ENCODE assay signal across 17 cellular contexts in the genomic region with DNA sequence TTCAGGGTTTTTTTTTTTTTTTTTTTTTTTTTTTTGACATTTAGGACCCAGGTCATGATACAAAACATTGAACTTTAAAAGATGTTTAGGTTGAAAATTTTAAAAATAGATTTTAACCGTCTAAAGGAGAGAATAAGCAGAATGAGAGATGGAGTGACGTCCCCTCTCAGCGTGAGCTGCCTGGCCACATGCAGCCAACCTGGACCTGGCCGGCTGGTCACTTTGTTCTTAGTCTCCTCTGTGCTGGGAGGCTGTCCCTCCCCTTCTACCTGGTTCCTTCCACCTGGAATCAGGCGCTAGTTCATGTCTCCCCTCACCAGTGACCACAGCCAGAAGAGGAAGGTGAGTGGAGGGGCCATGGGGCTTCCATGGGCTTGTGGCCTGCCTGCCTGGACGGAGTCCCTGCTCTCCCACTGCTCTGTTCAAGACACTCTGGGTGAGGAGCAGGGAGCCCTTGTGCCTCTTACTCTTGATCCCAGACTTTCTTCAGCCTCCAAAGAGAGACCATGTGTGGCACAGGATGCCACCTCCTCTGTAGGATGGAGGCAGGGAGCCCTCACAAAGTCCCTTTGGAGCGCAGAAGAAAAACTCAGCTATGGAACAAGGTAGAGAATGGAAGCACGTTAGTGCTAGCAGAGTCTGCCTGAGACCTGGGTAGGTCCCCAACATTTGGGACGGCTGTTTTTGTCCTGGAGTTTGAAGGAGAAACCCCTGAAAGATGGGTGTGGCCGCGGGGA. TPM values are rescaled to one million over a fixed set of nuclear protein-coding genes. Genes with fewer than 3 reads are reported as not detected.
DNase-seq lines count a peak whose midpoint lies in the region; ATAC-seq, FAIRE-seq and TF ChIP-seq lines count a peak whose summit lies in the region.
"Had no signal": no experiment of that assay in that cellular context is flagged by ENCODE, and none has a peak within 500 bp of the region (broad histone marks: within the 10 kb centered on the region; RNA-seq: fewer than 3 reads in every experiment).

No MANE protein-coding gene starts in this region.

- peak overlapping the region; percentile 56 for H3K9ac ChIP-seq in OCI-LY3 (ENCODE audit: low read length)

- peaks cover 34% of the 10 kb centered on the region for H3K4me1 Mint-ChIP-seq in activated naive CD4-positive, alpha-beta T cell treated with anti-CD3 and anti-CD28 coated beads, Interleukin-2, amount 10 ng/mL, durations not matched to agents 7 days and 5 days

- no peaks in the 10 kb centered on the region for H4K20me1 ChIP-seq in OCI-LY3 (ENCODE audit: insufficient read depth, low read length)

- H2AFZ ChIP-seq in OCI-LY3 (ENCODE audit: low read depth, low read length) = no peak overlapping the region

- H3K4me3 ChIP-seq in OCI-LY3 (ENCODE audit: low read length) (no peak overlapping the region), bronchial epithelial cell (ENCODE audit: low read depth, low read length) (no peak overlapping the region), suprapubic skin (no peak overlapping the region)
- H3K4me3 ChIP-seq: heart left ventricle, K562, Peyer's patch, transverse colon had no signal

- TF ChIP-seq CTCF in OCI-LY3 (IDR thresholded peaks at IDR 0.05; ENCODE audit: low read depth, low read length) (no peak), bronchial epithelial cell (IDR thresholded peaks at IDR 0.05; ENCODE audit: insufficient read depth, low read length, severe bottlenecking) (no peak), suprapubic skin (IDR thresholded peaks at IDR 0.05) (no peak)

- H3K4me1 ChIP-seq in OCI-LY3 (ENCODE audit: low read length) (peaks cover 30% of the 10 kb centered on the region), suprapubic skin (no peaks in the 10 kb centered on the region)
- H3K4me1 ChIP-seq: BE2C, heart left ventricle, Peyer's patch, transverse colon had no signal

- peaks cover 8% of the 10 kb centered on the region for H3K36me3 ChIP-seq in OCI-LY3 (replicated peaks; ENCODE audit: low read depth, low read length)
- no peaks in the 10 kb centered on the region for H3K36me3 ChIP-seq in bronchial epithelial cell (ENCODE audit: control insufficient read depth, insufficient read depth, low read length)
- no peaks in the 10 kb centered on the region for H3K36me3 ChIP-seq in suprapubic skin
- H3K36me3 ChIP-seq: BE2C, heart left ventricle, Peyer's patch, transverse colon had no signal

- H3K27ac ChIP-seq in OCI-LY3 (ENCODE audit: low read length) (peak overlapping the region; percentile 88), suprapubic skin (peak overlapping the region; percentile 27)
- H3K27ac ChIP-seq: heart left ventricle, Peyer's patch, transverse colon had no signal

- 96% methylated on average over 10 of the region's 11 CpGs for WGBS in suprapubic skin

- no peak for DNase-seq in activated naive CD4-positive, alpha-beta T cell treated with anti-CD3 and anti-CD28 coated beads, Interleukin-2, amount 10 ng/mL, durations not matched to agents 7 days and 5 days
- no peak for DNase-seq in activated naive CD4-positive, alpha-beta T cell (lab: John Stamatoyannopoulos, UW)
- no peak for DNase-seq in bronchial epithelial cell (ENCODE audit: low read depth)
- no peak for DNase-seq in suprapubic skin (ENCODE audit: low spot score in 2 of 2)
- no peak for DNase-seq in H54 (ENCODE audit: insufficient read length, low spot score)
- DNase-seq: BE2C, DMS79, NCI-H1436 treated with DMSO at 0.1 percent for 48 hours, posterior cingulate gyrus, transverse colon had no signal

- no peak overlapping the region for H3K4me3 Mint-ChIP-seq in activated naive CD4-positive, alpha-beta T cell treated with anti-CD3 and anti-CD28 coated beads, Interleukin-2, amount 10 ng/mL, durations not matched to agents 7 days and 5 days

- TF ChIP-seq POLR2A in suprapubic skin (IDR thresholded peaks at IDR 0.05) (no peak), H54 (IDR thresholded peaks at IDR 0.05; ENCODE audit: low read depth, low read length) (no peak)

- H3K4me2 ChIP-seq in OCI-LY3 (ENCODE audit: low read length) = peak overlapping the region; percentile 70

- ATAC-seq in GM19397 (IDR thresholded peaks at IDR 0.05; ENCODE audit: unreplicated experiment) (no peak), GM18873 (IDR thresholded peaks at IDR 0.05; ENCODE audit: low FRiP score, unreplicated experiment) (no peak)
- ATAC-seq: heart left ventricle, K562 had no signal

- peaks cover 5% of the 10 kb centered on the region for H3K36me3 Mint-ChIP-seq in activated naive CD4-positive, alpha-beta T cell treated with anti-CD3 and anti-CD28 coated beads, Interleukin-2, amount 10 ng/mL, durations not matched to agents 7 days and 5 days

- FAIRE-seq in bronchial epithelial cell (lab: Jason Lieb, UNC) = peak; percentile 60
- no peak for FAIRE-seq in H54 (lab: Jason Lieb, UNC)
- FAIRE-seq: colon had no signal

- no peaks in the 10 kb centered on the region for H3K79me2 ChIP-seq in OCI-LY3 (ENCODE audit: low read length)

- H3K9me3 Mint-ChIP-seq in activated naive CD4-positive, alpha-beta T cell treated with anti-CD3 and anti-CD28 coated beads, Interleukin-2, amount 10 ng/mL, durations not matched to agents 7 days and 5 days = peaks cover 9% of the 10 kb centered on the region

- TF ChIP-seq EP300 in suprapubic skin (IDR thresholded peaks at IDR 0.05) = no peak

- CTCF ChIA-PET in activated naive CD4-positive, alpha-beta T cell treated with anti-CD3 and anti-CD28 coated beads, Interleukin-2, amount 10 ng/mL, durations not matched to agents 7 days and 5 days (lab: Charles Lee) = no interaction called here

- peak overlapping the region; percentile 58 for H3K27ac Mint-ChIP-seq in activated naive CD4-positive, alpha-beta T cell treated with anti-CD3 and anti-CD28 coated beads, Interleukin-2, amount 10 ng/mL, durations not matched to agents 7 days and 5 days

- no peaks in the 10 kb centered on the region for H3K9me3 ChIP-seq in OCI-LY3 (ENCODE audit: insufficient read depth, low read length)
- no peaks in the 10 kb centered on the region for H3K9me3 ChIP-seq in suprapubic skin
- H3K9me3 ChIP-seq: BE2C, Peyer's patch had no signal

- H3K27me3 Mint-ChIP-seq in activated naive CD4-positive, alpha-beta T cell treated with anti-CD3 and anti-CD28 coated beads, Interleukin-2, amount 10 ng/mL, durations not matched to agents 7 days and 5 days = no peaks in the 10 kb centered on the region

- H3K27me3 ChIP-seq in OCI-LY3 (ENCODE audit: low read depth, low read length) = no peaks in the 10 kb centered on the region
- no peaks in the 10 kb centered on the region for H3K27me3 ChIP-seq in bronchial epithelial cell (ENCODE audit: control insufficient read depth, insufficient read depth, low read length)
- H3K27me3 ChIP-seq in suprapubic skin = peaks cover 11% of the 10 kb centered on the region
- H3K27me3 ChIP-seq: BE2C, Peyer's patch, transverse colon had no signal

RNA-seq across cellular contexts. Expression of gene IRF4, which starts 31.7 kb away (rescaled TPM):
- total RNA-seq in bronchial epithelial cell (not detected in 2 replicates), suprapubic skin (10 to 100 TPM; 17.3 to 22.8 (median 20.4) TPM)

Comparison
In these comparisons a context has a peak if more than half of its experiments do, and no peak if none do; other contexts are left out.
1. RNA of gene IRF4, which starts 31.7 kb away (total RNA-seq): 17.3 to 22.8 TPM in suprapubic skin; not detected in bronchial epithelial cell; every median in the first group is over 10 times any median in the second.